Comparison of ENCODE assay signal across 8 cellular contexts in the genomic region with DNA sequence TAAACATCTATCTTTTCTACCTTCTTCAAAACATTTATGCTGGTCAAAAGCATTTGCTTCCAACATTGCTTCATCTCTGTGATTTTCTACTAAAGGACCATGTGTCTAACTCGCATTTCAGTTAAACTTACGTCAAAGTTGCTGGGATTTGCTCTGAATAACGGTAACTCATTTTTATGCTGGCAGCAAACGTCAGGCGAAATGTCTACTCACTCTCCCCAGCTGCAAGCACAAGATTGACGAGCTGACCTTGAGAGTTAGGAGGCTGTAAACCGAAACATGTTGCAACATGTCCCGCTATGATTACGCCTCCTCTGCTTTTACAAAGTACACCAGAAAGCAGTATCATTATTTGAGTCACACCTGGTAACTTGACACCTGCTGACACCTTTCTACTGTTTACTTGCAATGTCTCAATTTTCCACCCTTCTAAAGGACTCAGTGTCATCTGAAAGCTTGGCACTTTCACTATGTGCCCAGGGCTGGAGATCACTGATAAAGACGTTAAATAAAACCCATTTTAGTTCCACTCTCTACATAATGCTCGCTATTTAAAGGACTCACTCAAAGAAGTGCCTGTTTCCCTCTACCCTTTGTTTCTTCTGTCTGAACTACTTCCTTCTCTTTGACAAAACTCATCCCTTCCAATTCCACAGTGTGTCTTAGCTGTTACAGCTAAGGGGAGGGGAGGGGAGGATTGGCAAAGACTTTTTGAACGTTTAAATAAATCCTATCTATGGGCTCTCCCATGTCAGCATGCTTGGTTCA.
A peak's percentile ranks its signal among the peaks of the same experiment; 100 is the strongest.
DNase-seq lines count a peak whose midpoint lies in the region; ATAC-seq and TF ChIP-seq lines count a peak whose summit lies in the region.

No MANE protein-coding gene starts in this region.

- H3K27me3 ChIP-seq in HCT116 (ENCODE audit: insufficient read depth, low read length) (no peaks in the 10 kb centered on the region), sigmoid colon (no peaks in the 10 kb centered on the region)
- no peaks in the 10 kb centered on the region for H3K27me3 ChIP-seq in effector memory CD4-positive, alpha-beta T cell (replicated peaks; ENCODE audit: control insufficient read depth, insufficient read depth, low read length, poor library complexity, severe bottlenecking)

- peak; percentile 87 for ATAC-seq in activated CD4-positive, alpha-beta T cell treated with anti-CD3 and anti-CD28 coated beads for 36 hours
- ATAC-seq in HCT116 = peak; percentile 86

- DNase-seq in activated CD4-positive, alpha-beta T cell treated with anti-CD3 and anti-CD28 coated beads for 36 hours = peak; percentile 79
- DNase-seq in activated CD4-positive, alpha-beta T cell treated with anti-CD3 and anti-CD28 coated beads for 1 hour = no peak
- peak; percentile 81 for DNase-seq in HCT116 (ENCODE audit: low read depth, low spot score)
- DNase-seq in LoVo (ENCODE audit: low spot score) = peak; percentile 88
- DNase-seq in RWPE1 (ENCODE audit: low spot score) = peak; percentile 92
- DNase-seq in effector memory CD4-positive, alpha-beta T cell = no peak
- DNase-seq in sigmoid colon = no peak

- H4K20me1 ChIP-seq in HCT116 (ENCODE audit: insufficient read depth) = no peaks in the 10 kb centered on the region

- H3K9me3 ChIP-seq in HCT116 (ENCODE audit: control insufficient read depth in 1 of 2, insufficient read depth in 1 of 2, low read depth in 1 of 2, low read length in 2 of 2) (no peaks in the 10 kb centered on the region), sigmoid colon (no peaks in the 10 kb centered on the region)
- no peaks in the 10 kb centered on the region for H3K9me3 ChIP-seq in effector memory CD4-positive, alpha-beta T cell (ENCODE audit: control insufficient read depth, low read length)

- H3K4me2 ChIP-seq in HCT116 (ENCODE audit: low read length) = peak overlapping the region; percentile 74

- intact Hi-C loops in activated CD4-positive, alpha-beta T cell treated with anti-CD3 and anti-CD28 coated beads for 36 hours (cut with DNase I, micrococcal nuclease) = loop anchor here (1.0 to 10.0 kb wide), 4 partner anchors 9 to 1125 kb away; partner anchors contain the start of gene KCTD3 (in 1 of the 2)
- intact Hi-C loops in HCT116 (cut with micrococcal nuclease) = no loop called here
- intact Hi-C loops in sigmoid colon (cut with DNase I) = no loop called here

- peaks cover 2% of the 10 kb centered on the region for H3K27me3 Mint-ChIP-seq in activated CD4-positive, alpha-beta T cell treated with anti-CD3 and anti-CD28 coated beads for 36 hours
- H3K27me3 Mint-ChIP-seq in nephron (ENCODE audit: low read depth) = no peaks in the 10 kb centered on the region

- H3K36me3 ChIP-seq in HCT116 (ENCODE audit: control insufficient read depth in 1 of 2, insufficient read depth in 2 of 2, low read length in 2 of 2) = no peaks in the 10 kb centered on the region
- H3K36me3 ChIP-seq in effector memory CD4-positive, alpha-beta T cell (ENCODE audit: control insufficient read depth, insufficient read depth, low read length) = no peaks in the 10 kb centered on the region
- H3K36me3 ChIP-seq in sigmoid colon = no peaks in the 10 kb centered on the region

- CTCF ChIA-PET in activated CD4-positive, alpha-beta T cell treated with anti-CD3 and anti-CD28 coated beads for 36 hours (lab: Charles Lee) = interaction anchor here (0.7 to 1.6 kb wide), 8 partner anchors 10 to 109 kb away, joined by 3 to 8 read pairs (median 4); no protein-coding TSS in a partner anchor
- CTCF ChIA-PET in HCT116 (lab: Charles Lee) = no interaction called here
- CTCF ChIA-PET in RWPE1 (lab: Yijun Ruan, JAX) = interaction anchor here (1.6 kb wide), 1 partner anchor 112 kb away, joined by 5 read pairs; the partner anchor contains the start of gene PTPN14

- H3K36me3 Mint-ChIP-seq in activated CD4-positive, alpha-beta T cell treated with anti-CD3 and anti-CD28 coated beads for 36 hours (ENCODE audit: low read depth) = no peaks in the 10 kb centered on the region
- peaks cover 3% of the 10 kb centered on the region for H3K36me3 Mint-ChIP-seq in nephron (ENCODE audit: low read depth)

- RAD21 ChIA-PET in HCT116 (lab: Charles Lee; ENCODE audit: low non-redundant PET in 1 of 2, low total read pairs in 2 of 2, uncharacterized antibody in 2 of 2, unreplicated experiment in 2 of 2) = no interaction called here

- no peak for TF ChIP-seq CTCF in HCT116 (IDR thresholded peaks at IDR 0.05 in 2 of 3, conservative IDR thresholded peaks at IDR 0.05 in 1 of 3; ENCODE audit: borderline replicate concordance in 1 of 3, insufficient read depth in 1 of 3, low read depth in 2 of 3, low read length in 2 of 3)
- no peak for TF ChIP-seq CTCF in RWPE1 (conservative IDR thresholded peaks at IDR 0.05; ENCODE audit: low read depth)
- no peak for TF ChIP-seq CTCF in nephron (IDR thresholded peaks at IDR 0.05; ENCODE audit: unreplicated experiment in 3 of 3)
- no peak for TF ChIP-seq CTCF in sigmoid colon (IDR thresholded peaks at IDR 0.05)

- no peaks in the 10 kb centered on the region for H3K9me2 ChIP-seq in HCT116 (ENCODE audit: insufficient read depth)

- no peak for TF ChIP-seq POLR2A in HCT116 (IDR thresholded peaks at IDR 0.05; ENCODE audit: borderline replicate concordance, extremely low read depth, insufficient read depth, insufficient read length)
- TF ChIP-seq POLR2A in sigmoid colon (IDR thresholded peaks at IDR 0.05) = no peak

- H3K79me2 ChIP-seq in HCT116 (ENCODE audit: insufficient read depth, low read length) = no peaks in the 10 kb centered on the region

- H3K4me3 Mint-ChIP-seq in activated CD4-positive, alpha-beta T cell treated with anti-CD3 and anti-CD28 coated beads for 36 hours = peak overlapping the region; percentile 67
- H3K4me3 Mint-ChIP-seq in nephron = peak overlapping the region in 1 of 3 experiments; percentile 9

- TF ChIP-seq RAD21 in HCT116 (IDR thresholded peaks at IDR 0.05; ENCODE audit: low read depth) = peak; percentile 38

- H3K4me1 ChIP-seq in HCT116 (ENCODE audit: control insufficient read depth in 1 of 2, insufficient read depth in 2 of 2, low read length in 2 of 2) (peaks cover 41% of the 10 kb centered on the region in 2 experiments), sigmoid colon (peaks cover 0 to 21% (median 20%) of the 10 kb centered on the region in 4 donors)
- H3K4me1 ChIP-seq in effector memory CD4-positive, alpha-beta T cell (ENCODE audit: control insufficient read depth, insufficient read depth, low read length, poor library complexity, severe bottlenecking) = peaks cover 5% of the 10 kb centered on the region

- peak overlapping the region; percentile 96 for H3K27ac Mint-ChIP-seq in activated CD4-positive, alpha-beta T cell treated with anti-CD3 and anti-CD28 coated beads for 36 hours
- peak overlapping the region in 2 of 3 experiments; percentile 0 to 68 for H3K27ac Mint-ChIP-seq in nephron

- no peak overlapping the region for H2AFZ ChIP-seq in HCT116 (ENCODE audit: low read depth, low read length, poor library complexity, severe bottlenecking)

- POLR2A ChIA-PET in activated CD4-positive, alpha-beta T cell treated with anti-CD3 and anti-CD28 coated beads for 36 hours (lab: Charles Lee) = interaction anchor here (1.6 to 1.8 kb wide), 2 partner anchors 12 kb away, joined by 6 to 13 read pairs; no protein-coding TSS in a partner anchor
- POLR2A ChIA-PET in HCT116 (lab: Charles Lee) (interaction anchor here (1.5 kb wide), 1 partner anchor 16 kb away, joined by 3 read pairs; no protein-coding TSS in a partner anchor), RWPE1 (lab: Yijun Ruan, JAX; ENCODE audit: low non-redundant PET) (interaction anchor here (0.6 to 0.7 kb wide), 2 partner anchors 20 to 109 kb away, joined by 3 to 4 read pairs; no protein-coding TSS in a partner anchor)

- H3K9ac ChIP-seq in HCT116 (ENCODE audit: low read length) = peak overlapping the region; percentile 51

- H3K27ac ChIP-seq in HCT116 (ENCODE audit: low read depth, low read length) = peak overlapping the region; percentile 66
- peak overlapping the region; percentile 27 for H3K27ac ChIP-seq in RWPE1
- no peak overlapping the region for H3K27ac ChIP-seq in effector memory CD4-positive, alpha-beta T cell (ENCODE audit: insufficient read depth, low read length, poor library complexity, severe bottlenecking)
- H3K27ac ChIP-seq in sigmoid colon = peak overlapping the region in 2 of 4 donors; percentile 13 to 18

- H3K9me3 Mint-ChIP-seq in activated CD4-positive, alpha-beta T cell treated with anti-CD3 and anti-CD28 coated beads for 36 hours (ENCODE audit: low read depth) = peaks cover 2% of the 10 kb centered on the region
- no peaks in the 10 kb centered on the region for H3K9me3 Mint-ChIP-seq in nephron

- peaks cover 48% of the 10 kb centered on the region for H3K4me1 Mint-ChIP-seq in activated CD4-positive, alpha-beta T cell treated with anti-CD3 and anti-CD28 coated beads for 36 hours
- peaks cover 29% of the 10 kb centered on the region for H3K4me1 Mint-ChIP-seq in nephron

- no peak for TF ChIP-seq EP300 in sigmoid colon (IDR thresholded peaks at IDR 0.05)

- BruUV-seq in HCT116 (replicated peaks; lab: Mats Ljungman, UMichigan) = TSS peak; percentile 71

- H3K4me3 ChIP-seq in HCT116 (replicated peaks in 1 of 2; ENCODE audit: low read depth in 1 of 2, low read length in 2 of 2) = peak overlapping the region; percentile 12 to 43
- peak overlapping the region; percentile 30 for H3K4me3 ChIP-seq in effector memory CD4-positive, alpha-beta T cell (ENCODE audit: insufficient read depth, low read depth, low read length, poor library complexity, severe bottlenecking)
- no peak overlapping the region for H3K4me3 ChIP-seq in sigmoid colon

- WGBS in sigmoid colon, 2 donors = 8 to 23% methylated on average over 12 of the region's 12 CpGs

TF ChIP-seq in HCT116, 20 proteins besides CTCF, POLR2A, EP300 and RAD21 (continues in another document):
- peak; percentile 96 for TF ChIP-seq SIN3A (IDR thresholded peaks at IDR 0.05; ENCODE audit: low read depth)
- TF ChIP-seq SRF (IDR thresholded peaks at IDR 0.05; ENCODE audit: low read depth) = peak; percentile 66; the same call in 1 of the 2 replicates
- TF ChIP-seq, protein P1, sequence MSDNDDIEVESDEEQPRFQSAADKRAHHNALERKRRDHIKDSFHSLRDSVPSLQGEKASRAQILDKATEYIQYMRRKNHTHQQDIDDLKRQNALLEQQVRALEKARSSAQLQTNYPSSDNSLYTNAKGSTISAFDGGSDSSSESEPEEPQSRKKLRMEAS (IDR thresholded peaks at IDR 0.05) = peak; percentile 89

Comparison
In these comparisons a context has a peak if more than half of its experiments do, and no peak if none do; other contexts are left out.
1. DNase-seq: peak in activated CD4-positive, alpha-beta T cell treated with anti-CD3 and anti-CD28 coated beads for 36 hours (single experiment), HCT116 (single experiment), LoVo (single experiment) and RWPE1 (single experiment); none in activated CD4-positive, alpha-beta T cell treated with anti-CD3 and anti-CD28 coated beads for 1 hour (single experiment), effector memory CD4-positive, alpha-beta T cell (0 of 3) and sigmoid colon (single experiment).
2. H3K4me3 ChIP-seq: peak in HCT116 (2 of 2) and effector memory CD4-positive, alpha-beta T cell (single experiment); none in sigmoid colon (0 of 4).
3. intact Hi-C loops: an anchor here in activated CD4-positive, alpha-beta T cell treated with anti-CD3 and anti-CD28 coated beads for 36 hours (1.0 to 10.0 kb wide); none called in HCT116 and sigmoid colon.